In the genomic region with DNA sequence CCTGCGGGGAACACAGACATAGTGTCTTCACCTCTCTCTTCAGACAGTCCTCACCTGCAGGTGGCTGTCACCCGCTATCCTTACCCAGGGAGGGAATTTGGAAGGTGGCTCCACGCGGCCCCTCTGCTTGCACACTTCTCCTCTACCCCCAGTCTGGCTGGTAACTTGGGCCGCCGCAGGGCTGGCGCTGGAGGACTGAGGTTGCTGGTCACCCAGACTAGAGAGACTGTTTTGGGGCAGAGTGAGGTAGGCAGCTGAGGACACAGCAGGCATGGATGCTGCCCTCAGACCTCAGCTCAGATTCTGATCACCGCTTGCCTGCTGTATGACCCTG, we compare ENCODE assay signal across 2 cellular contexts.
TF ChIP-seq lines count a peak whose summit lies in the region.

No MANE protein-coding gene starts in this region.

TF ChIP-seq in GM12891, 5 proteins besides CTCF, POLR2A, EP300 and RAD21:
- TF ChIP-seq POU2F2 (IDR thresholded peaks at IDR 0.05; ENCODE audit: low read depth, low read length) (no peak), TAF1 (IDR thresholded peaks at IDR 0.05; ENCODE audit: low read depth, low read length) (no peak), POLR2AphosphoS5 (IDR thresholded peaks at IDR 0.05; ENCODE audit: low read depth, low read length) (no peak), SPI1 (IDR thresholded peaks at IDR 0.05; ENCODE audit: low read depth, low read length) (no peak), PAX5 (IDR thresholded peaks at IDR 0.05; ENCODE audit: insufficient read depth, low read length, severe bottlenecking) (no peak)

TF ChIP-seq in K562, 482 proteins besides CTCF, POLR2A, EP300 and RAD21:
- TF ChIP-seq SOX6 (IDR thresholded peaks at IDR 0.05) (no peak), ELF1 (tag; IDR thresholded peaks at IDR 0.05) (no peak), ERF (CRISPR knock-in tag; IDR thresholded peaks at IDR 0.05) (no peak), TAF9B (IDR thresholded peaks at IDR 0.05; ENCODE audit: partially characterized antibody) (no peak), MTA1 (IDR thresholded peaks at IDR 0.05; ENCODE audit: borderline replicate concordance) (no peak), ZNF445 (CRISPR knock-in tag; IDR thresholded peaks at IDR 0.05; ENCODE audit: low read depth) (no peak), PPARD (CRISPR knock-in tag; IDR thresholded peaks at IDR 0.05) (no peak), RB1 (IDR thresholded peaks at IDR 0.05; ENCODE audit: low read depth) (no peak), FUS (optimal IDR thresholded peaks at IDR 0.05; ENCODE audit: low read depth, low read length) (no peak), NR1H2 (CRISPR knock-in tag; IDR thresholded peaks at IDR 0.05) (no peak), ZC3H4 (CRISPR knock-in tag; IDR thresholded peaks at IDR 0.05; ENCODE audit: borderline replicate concordance) (no peak), CEBPG (CRISPR knock-in tag; IDR thresholded peaks at IDR 0.05) (no peak), CEBPG (tag; conservative IDR thresholded peaks at IDR 0.05 in 1 of 2, IDR thresholded peaks at IDR 0.05 in 1 of 2) (no peak), SAFB (IDR thresholded peaks at IDR 0.05; ENCODE audit: borderline replicate concordance, low read depth, low read length) (no peak), BRD9 (IDR thresholded peaks at IDR 0.05; ENCODE audit: low read depth, partially characterized antibody) (no peak), SIRT6 (IDR thresholded peaks at IDR 0.05; ENCODE audit: low read depth, low read length) (no peak), PHF21A (IDR thresholded peaks at IDR 0.05; ENCODE audit: borderline replicate concordance, low read depth) (no peak)
- TF ChIP-seq, protein P1, sequence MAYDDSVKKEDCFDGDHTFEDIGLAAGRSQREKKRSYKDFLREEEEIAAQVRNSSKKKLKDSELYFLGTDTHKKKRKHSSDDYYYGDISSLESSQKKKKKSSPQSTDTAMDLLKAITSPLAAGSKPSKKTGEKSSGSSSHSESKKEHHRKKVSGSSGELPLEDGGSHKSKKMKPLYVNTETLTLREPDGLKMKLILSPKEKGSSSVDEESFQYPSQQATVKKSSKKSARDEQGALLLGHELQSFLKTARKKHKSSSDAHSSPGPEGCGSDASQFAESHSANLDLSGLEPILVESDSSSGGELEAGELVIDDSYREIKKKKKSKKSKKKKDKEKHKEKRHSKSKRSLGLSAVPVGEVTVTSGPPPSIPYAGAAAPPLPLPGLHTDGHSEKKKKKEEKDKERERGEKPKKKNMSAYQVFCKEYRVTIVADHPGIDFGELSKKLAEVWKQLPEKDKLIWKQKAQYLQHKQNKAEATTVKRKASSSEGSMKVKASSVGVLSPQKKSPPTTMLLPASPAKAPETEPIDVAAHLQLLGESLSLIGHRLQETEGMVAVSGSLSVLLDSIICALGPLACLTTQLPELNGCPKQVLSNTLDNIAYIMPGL (CRISPR knock-in tag; IDR thresholded peaks at IDR 0.05): no peak
- TF ChIP-seq, protein P2, sequence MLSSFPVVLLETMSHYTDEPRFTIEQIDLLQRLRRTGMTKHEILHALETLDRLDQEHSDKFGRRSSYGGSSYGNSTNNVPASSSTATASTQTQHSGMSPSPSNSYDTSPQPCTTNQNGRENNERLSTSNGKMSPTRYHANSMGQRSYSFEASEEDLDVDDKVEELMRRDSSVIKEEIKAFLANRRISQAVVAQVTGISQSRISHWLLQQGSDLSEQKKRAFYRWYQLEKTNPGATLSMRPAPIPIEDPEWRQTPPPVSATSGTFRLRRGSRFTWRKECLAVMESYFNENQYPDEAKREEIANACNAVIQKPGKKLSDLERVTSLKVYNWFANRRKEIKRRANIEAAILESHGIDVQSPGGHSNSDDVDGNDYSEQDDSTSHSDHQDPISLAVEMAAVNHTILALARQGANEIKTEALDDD (IDR thresholded peaks at IDR 0.05): no peak
